Comparison of ENCODE assay signal across 27 cellular contexts in genomic region chr17:41163828-41164227, GRCh38. TPM values are rescaled to one million over a fixed set of nuclear protein-coding genes. Genes with fewer than 3 reads are reported as not detected.
"Had no signal": no experiment of that assay in that cellular context is flagged by ENCODE, and none has a peak within 500 bp of the region (broad histone marks: within the 10 kb centered on the region; RNA-seq: fewer than 3 reads in every experiment).

No MANE protein-coding gene starts in this region.

- H3K27ac Mint-ChIP-seq: activated CD4-positive, alpha-beta T cell treated with anti-CD3 and anti-CD28 coated beads, Interleukin-2, amount 10 ng/mL, durations not matched to agents 7 days and 5 days; activated CD8-positive, alpha-beta memory T cell treated with anti-CD3 and anti-CD28 coated beads, Interleukin-2, amount 10 ng/mL, durations not matched to agents 7 days and 5 days; activated CD8-positive, alpha-beta T cell treated with anti-CD3 and anti-CD28 coated beads for 36 hours; activated naive CD4-positive, alpha-beta T cell treated with anti-CD3 and anti-CD28 coated beads, Interleukin-2, amount 10 ng/mL, durations not matched to agents 7 days and 5 days; dendritic cell treated with granulocyte-macrophage colony-stimulating factor and Interleukin-4, amounts not matched to agents 40 ng/mL and 50 ng/mL, for 4 days; natural killer cell treated with Interleukin-12 subunit alpha and Interleukin-12 subunit beta and Interleukin-15 and Interleukin-18, amount 100 ng/mL, for 72 hours; T-helper 2 cell treated with Interferon-gamma antibody and Interleukin-4, amounts not matched to agents 5 μg/mL and 100 μg/mL, for 36 hours had no signal

- H3K4me3 Mint-ChIP-seq: activated CD4-positive, alpha-beta T cell treated with anti-CD3 and anti-CD28 coated beads, Interleukin-2, amount 10 ng/mL, durations not matched to agents 7 days and 5 days; activated CD8-positive, alpha-beta memory T cell treated with anti-CD3 and anti-CD28 coated beads, Interleukin-2, amount 10 ng/mL, durations not matched to agents 7 days and 5 days; activated CD8-positive, alpha-beta T cell treated with anti-CD3 and anti-CD28 coated beads for 36 hours; activated naive CD4-positive, alpha-beta T cell treated with anti-CD3 and anti-CD28 coated beads, Interleukin-2, amount 10 ng/mL, durations not matched to agents 7 days and 5 days; dendritic cell treated with granulocyte-macrophage colony-stimulating factor and Interleukin-4, amounts not matched to agents 40 ng/mL and 50 ng/mL, for 4 days; natural killer cell treated with Interleukin-12 subunit alpha and Interleukin-12 subunit beta and Interleukin-15 and Interleukin-18, amount 100 ng/mL, for 72 hours; T-helper 2 cell treated with Interferon-gamma antibody and Interleukin-4, amounts not matched to agents 5 μg/mL and 100 μg/mL, for 36 hours had no signal

- ATAC-seq: activated CD8-positive, alpha-beta memory T cell treated with anti-CD3 and anti-CD28 coated beads, Interleukin-2, amount 10 ng/mL, durations not matched to agents 7 days and 5 days; activated CD8-positive, alpha-beta T cell treated with anti-CD3 and anti-CD28 coated beads for 36 hours; esophagus mucosa; gastrocnemius medialis; right cardiac atrium; stimulated activated naive CD8-positive, alpha-beta T cell treated with anti-CD3 and anti-CD28 coated beads, Interleukin-15, Interleukin-2, amounts not matched to agents 100 U/mL and 50 U/mL, for 24 hours had no signal

- H3K27me3 Mint-ChIP-seq: activated CD4-positive, alpha-beta T cell treated with anti-CD3 and anti-CD28 coated beads, Interleukin-2, amount 10 ng/mL, durations not matched to agents 7 days and 5 days; activated CD8-positive, alpha-beta T cell treated with anti-CD3 and anti-CD28 coated beads for 36 hours had no signal

- H3K9me3 Mint-ChIP-seq: activated CD4-positive, alpha-beta T cell treated with anti-CD3 and anti-CD28 coated beads, Interleukin-2, amount 10 ng/mL, durations not matched to agents 7 days and 5 days; activated CD8-positive, alpha-beta T cell treated with anti-CD3 and anti-CD28 coated beads for 36 hours; activated naive CD4-positive, alpha-beta T cell treated with anti-CD3 and anti-CD28 coated beads, Interleukin-2, amount 10 ng/mL, durations not matched to agents 7 days and 5 days; dendritic cell treated with granulocyte-macrophage colony-stimulating factor and Interleukin-4, amounts not matched to agents 40 ng/mL and 50 ng/mL, for 4 days; natural killer cell treated with Interleukin-12 subunit alpha and Interleukin-12 subunit beta and Interleukin-15 and Interleukin-18, amount 100 ng/mL, for 72 hours; T-helper 2 cell treated with Interferon-gamma antibody and Interleukin-4, amounts not matched to agents 5 μg/mL and 100 μg/mL, for 36 hours had no signal

- H3K36me3 Mint-ChIP-seq: activated CD8-positive, alpha-beta memory T cell treated with anti-CD3 and anti-CD28 coated beads, Interleukin-2, amount 10 ng/mL, durations not matched to agents 7 days and 5 days; activated naive CD4-positive, alpha-beta T cell treated with anti-CD3 and anti-CD28 coated beads, Interleukin-2, amount 10 ng/mL, durations not matched to agents 7 days and 5 days; natural killer cell treated with Interleukin-12 subunit alpha and Interleukin-12 subunit beta and Interleukin-15 and Interleukin-18, amount 100 ng/mL, for 72 hours had no signal

- H3K4me3 ChIP-seq: cardiac muscle cell, gastrocnemius medialis, thyroid gland had no signal

- H3K4me1 Mint-ChIP-seq: activated CD4-positive, alpha-beta T cell treated with anti-CD3 and anti-CD28 coated beads, Interleukin-2, amount 10 ng/mL, durations not matched to agents 7 days and 5 days; activated CD8-positive, alpha-beta memory T cell treated with anti-CD3 and anti-CD28 coated beads, Interleukin-2, amount 10 ng/mL, durations not matched to agents 7 days and 5 days; activated naive CD4-positive, alpha-beta T cell treated with anti-CD3 and anti-CD28 coated beads, Interleukin-2, amount 10 ng/mL, durations not matched to agents 7 days and 5 days had no signal

- H3K27ac ChIP-seq: cardiac muscle cell, gastrocnemius medialis, neutrophil, parathyroid adenoma, thyroid gland, WERI-Rb-1 had no signal

- H3K9ac ChIP-seq: parathyroid adenoma had no signal

- H3K9me3 ChIP-seq: gastrocnemius medialis, neutrophil, thyroid gland had no signal

- DNase-seq: activated CD4-positive, alpha-beta T cell treated with anti-CD3 and anti-CD28 coated beads, Interleukin-2, amount 10 ng/mL, durations not matched to agents 7 days and 5 days; activated CD4-positive, CD25-positive, alpha-beta regulatory T cell treated with anti-CD3 and anti-CD28 coated beads, Interleukin-2, amount 50 U/mL, for 72 hours; activated CD8-positive, alpha-beta memory T cell treated with anti-CD3 and anti-CD28 coated beads, Interleukin-2, amount 10 ng/mL, durations not matched to agents 7 days and 5 days; activated CD8-positive, alpha-beta T cell treated with anti-CD3 and anti-CD28 coated beads for 36 hours; activated effector memory CD4-positive, alpha-beta T cell treated with anti-CD3 and anti-CD28 coated beads, Interleukin-2, amount 50 U/mL, for 16 hours; activated naive CD4-positive, alpha-beta T cell treated with anti-CD3 and anti-CD28 coated beads, Interleukin-2, amount 10 ng/mL, durations not matched to agents 7 days and 5 days; activated T-cell treated with anti-CD3 and anti-CD28 coated beads for 4 hours; effector CD8-positive, alpha-beta T cell; gastrocnemius medialis; hippocampal formation; midbrain; right cardiac atrium; stimulated activated CD4-positive, alpha-beta T cell treated with anti-CD3 and anti-CD28 coated beads, Interleukin-4, amount 100 ng/mL, for 4 hours; stimulated activated naive CD8-positive, alpha-beta T cell treated with anti-CD3 and anti-CD28 coated beads, Interleukin-15, Interleukin-2, amounts not matched to agents 100 U/mL and 50 U/mL, for 24 hours; substantia nigra; thyroid gland; WERI-Rb-1 had no signal

- H3K36me3 ChIP-seq: cardiac muscle cell, gastrocnemius medialis, neutrophil, thyroid gland, WERI-Rb-1 had no signal

RNA-seq across cellular contexts. Expression of gene KRTAP4-4, which starts 3.3 kb away (rescaled TPM):
- total RNA-seq: activated CD4-positive, alpha-beta T cell treated with anti-CD3 and anti-CD28 coated beads, Interleukin-2, amount 10 ng/mL, durations not matched to agents 7 days and 5 days; activated CD8-positive, alpha-beta memory T cell treated with anti-CD3 and anti-CD28 coated beads, Interleukin-2, amount 10 ng/mL, durations not matched to agents 7 days and 5 days; activated CD8-positive, alpha-beta T cell treated with anti-CD3 and anti-CD28 coated beads for 36 hours; cardiac muscle cell; esophagus mucosa; gastrocnemius medialis; liver; natural killer cell treated with Interleukin-12 subunit alpha and Interleukin-12 subunit beta and Interleukin-15 and Interleukin-18, amount 100 ng/mL, for 72 hours; pulmonary artery endothelial cell; right cardiac atrium; thyroid gland; ureter had no signal
- polyA plus RNA-seq: cardiac muscle cell, liver, right cardiac atrium had no signal

RNA-seq across cellular contexts. Expression of gene KRTAP4-3, which starts 4.2 kb away (rescaled TPM):
- total RNA-seq: activated CD4-positive, alpha-beta T cell treated with anti-CD3 and anti-CD28 coated beads, Interleukin-2, amount 10 ng/mL, durations not matched to agents 7 days and 5 days; activated CD8-positive, alpha-beta memory T cell treated with anti-CD3 and anti-CD28 coated beads, Interleukin-2, amount 10 ng/mL, durations not matched to agents 7 days and 5 days; activated CD8-positive, alpha-beta T cell treated with anti-CD3 and anti-CD28 coated beads for 36 hours; cardiac muscle cell; esophagus mucosa; gastrocnemius medialis; liver; natural killer cell treated with Interleukin-12 subunit alpha and Interleukin-12 subunit beta and Interleukin-15 and Interleukin-18, amount 100 ng/mL, for 72 hours; pulmonary artery endothelial cell; right cardiac atrium; thyroid gland; ureter had no signal
- polyA plus RNA-seq: cardiac muscle cell, liver, right cardiac atrium had no signal

RNA-seq across cellular contexts. Expression of gene KRTAP4-2, which starts 14.2 kb away (rescaled TPM):
- total RNA-seq: activated CD4-positive, alpha-beta T cell treated with anti-CD3 and anti-CD28 coated beads, Interleukin-2, amount 10 ng/mL, durations not matched to agents 7 days and 5 days; activated CD8-positive, alpha-beta memory T cell treated with anti-CD3 and anti-CD28 coated beads, Interleukin-2, amount 10 ng/mL, durations not matched to agents 7 days and 5 days; activated CD8-positive, alpha-beta T cell treated with anti-CD3 and anti-CD28 coated beads for 36 hours; cardiac muscle cell; esophagus mucosa; gastrocnemius medialis; liver; natural killer cell treated with Interleukin-12 subunit alpha and Interleukin-12 subunit beta and Interleukin-15 and Interleukin-18, amount 100 ng/mL, for 72 hours; pulmonary artery endothelial cell; right cardiac atrium; thyroid gland; ureter had no signal
- polyA plus RNA-seq: cardiac muscle cell, liver, right cardiac atrium had no signal

RNA-seq across cellular contexts. Expression of gene KRTAP4-5, which starts 14.2 kb away (rescaled TPM):
- total RNA-seq: activated CD4-positive, alpha-beta T cell treated with anti-CD3 and anti-CD28 coated beads, Interleukin-2, amount 10 ng/mL, durations not matched to agents 7 days and 5 days; activated CD8-positive, alpha-beta memory T cell treated with anti-CD3 and anti-CD28 coated beads, Interleukin-2, amount 10 ng/mL, durations not matched to agents 7 days and 5 days; activated CD8-positive, alpha-beta T cell treated with anti-CD3 and anti-CD28 coated beads for 36 hours; cardiac muscle cell; esophagus mucosa; gastrocnemius medialis; liver; natural killer cell treated with Interleukin-12 subunit alpha and Interleukin-12 subunit beta and Interleukin-15 and Interleukin-18, amount 100 ng/mL, for 72 hours; pulmonary artery endothelial cell; right cardiac atrium; thyroid gland; ureter had no signal
- polyA plus RNA-seq: cardiac muscle cell, liver, right cardiac atrium had no signal

RNA-seq across cellular contexts. Expression of gene KRTAP4-1, which starts 20.9 kb away (rescaled TPM):
- total RNA-seq: activated CD4-positive, alpha-beta T cell treated with anti-CD3 and anti-CD28 coated beads, Interleukin-2, amount 10 ng/mL, durations not matched to agents 7 days and 5 days; activated CD8-positive, alpha-beta memory T cell treated with anti-CD3 and anti-CD28 coated beads, Interleukin-2, amount 10 ng/mL, durations not matched to agents 7 days and 5 days; activated CD8-positive, alpha-beta T cell treated with anti-CD3 and anti-CD28 coated beads for 36 hours; cardiac muscle cell; esophagus mucosa; gastrocnemius medialis; liver; natural killer cell treated with Interleukin-12 subunit alpha and Interleukin-12 subunit beta and Interleukin-15 and Interleukin-18, amount 100 ng/mL, for 72 hours; pulmonary artery endothelial cell; right cardiac atrium; thyroid gland; ureter had no signal
- polyA plus RNA-seq: cardiac muscle cell, liver, right cardiac atrium had no signal
